Comparison of ENCODE assay signal across 8 cellular contexts in genomic region chr10:79826496-79827215, GRCh38. TPM values are rescaled to one million over a fixed set of nuclear protein-coding genes. Genes with fewer than 3 reads are reported as not detected.
DNase-seq lines count a peak whose midpoint lies in the region; ATAC-seq and TF ChIP-seq lines count a peak whose summit lies in the region.
"Not testable (repeated sequence)": the region's sequence is repeated elsewhere in the genome, so short reads cannot be mapped to it uniquely, and the experiment has no call there.

Gene NUTM2E, plus strand, starts transcription at chr10:79826739. Its CDS starts 15,002 bp downstream, at chr10:79841741.

- 0% methylated on average over 5 to 64 of the region's 78 CpGs; no CpG with 5 or more reads in 1 of the 5 donors for WGBS in stomach, 5 donors

- ATAC-seq in SK-N-SH treated with all-trans-retinoic acid at 6 μM for 48 hours, result peak; percentile 98

- DNase-seq in GF-D8 (lab: John Stamatoyannopoulos, UW) (peak; percentile 45), HCEC 1CT (peak; percentile 68), LHCN-M2 (ENCODE audit: low read depth) (peak; percentile 78), glomerular visceral epithelial cell (ENCODE audit: extremely low spot score) (peak; percentile 78), nucleus accumbens (lab: John Stamatoyannopoulos, UW) (peak in 35 of 56 donors; percentile 24 to 89 (median 81)), stomach (peak; percentile 78)

- TF ChIP-seq CTCF in stomach (IDR thresholded peaks at IDR 0.05), result not testable (repeated sequence)

- H3K4me1 ChIP-seq in stomach, result peaks cover 0 to 23% (median 12%) of the 10 kb centered on the region in 4 donors

- H3K27ac ChIP-seq in stomach, result peak within 1 kb of the TSS; percentile 83 to 94 (median 87)

- not testable (repeated sequence) for TF ChIP-seq POLR2A in stomach (IDR thresholded peaks at IDR 0.05)

- not testable (repeated sequence) for H3K9me3 ChIP-seq in stomach

- H3K27ac Mint-ChIP-seq in activated naive CD8-positive, alpha-beta T cell, result peak within 1 kb of the TSS; percentile 78

- not testable (repeated sequence) for TF ChIP-seq EP300 in stomach (IDR thresholded peaks at IDR 0.05)

- not testable (repeated sequence) for H3K9me3 Mint-ChIP-seq in activated naive CD8-positive, alpha-beta T cell (ENCODE audit: low read depth)

- H3K4me3 ChIP-seq in stomach, result peak within 1 kb of the TSS; percentile 48 to 58 (median 52)

- intact Hi-C loops in stomach (cut with DNase I; ENCODE audit: low total_unique reads), result not testable (repeated sequence)

- not testable (repeated sequence) for H3K36me3 Mint-ChIP-seq in activated naive CD8-positive, alpha-beta T cell

- peak within 1 kb of the TSS; percentile 97 for H3K4me3 Mint-ChIP-seq in activated naive CD8-positive, alpha-beta T cell

- H3K27me3 ChIP-seq in stomach, result not testable (repeated sequence)

- H3K4me1 Mint-ChIP-seq in activated naive CD8-positive, alpha-beta T cell (ENCODE audit: low read depth), result peaks cover 38% of the 10 kb centered on the region

- not testable (repeated sequence) for H3K36me3 ChIP-seq in stomach

- H3K27me3 Mint-ChIP-seq in activated naive CD8-positive, alpha-beta T cell, result not testable (repeated sequence)

RNA-seq across cellular contexts. Expression of gene NUTM2E, which starts in this region (rescaled TPM):
- total RNA-seq in LHCN-M2 (2014; rRNA removed) (0.06 TPM in 1 of 2 replicates, not detected in the other), stomach (under 1 TPM in 1 of 5 donors, not detected in 4; 0.43 TPM)
- polyA plus RNA-seq in LHCN-M2 (2012), result 0.01 TPM
- polyA plus RNA-seq in stomach, result under 1 TPM in 1 of 3 donors, not detected in 2; 0.40 TPM

Comparison
In these comparisons a context has a peak if more than half of its experiments do, and no peak if none do; other contexts are left out.
1. Peak in every context shown above with its lines: DNase-seq, ATAC-seq, H3K4me3 ChIP-seq and H3K27ac ChIP-seq.
2. Peak in DNase-seq in LHCN-M2; RNA of the gene not detected or under 1 TPM.
3. Peak in DNase-seq, H3K4me3 ChIP-seq and H3K27ac ChIP-seq in stomach; RNA of the gene not detected or under 1 TPM.